8 cellular contexts compared by ENCODE assay signal in genomic region chr2:24075915-24076848, GRCh38. TPM values are rescaled to one million over a fixed set of nuclear protein-coding genes. Genes with fewer than 3 reads are reported as not detected.
DNase-seq lines count a peak whose midpoint lies in the region; ATAC-seq and TF ChIP-seq lines count a peak whose summit lies in the region.

Gene SF3B6, minus strand, starts transcription at chr2:24076326. Its CDS starts 97 bp downstream, at chr2:24076229.

- no peaks in the 10 kb centered on the region for H3K9me3 Mint-ChIP-seq in activated T-helper 17 cell treated with anti-CD3 and anti-CD28 coated beads, Interleukin-2, amount 50 U/mL, for 72 hours
- no peaks in the 10 kb centered on the region for H3K9me3 Mint-ChIP-seq in naive B cell
- no peaks in the 10 kb centered on the region for H3K9me3 Mint-ChIP-seq in stimulated activated memory B cell treated with anti-CD40 and anti-IgM and Interleukin-4, amounts not matched to agents 10 μg/mL and 1 μg/mL and 100 μg/mL, for 72 hours

- H3K4me3 ChIP-seq in LNCaP clone FGC (ENCODE audit: low read depth, low read length), result peak within 1 kb of the TSS; percentile 81

- TF ChIP-seq CTCF in LNCaP clone FGC (IDR thresholded peaks at IDR 0.05; ENCODE audit: control insufficient read depth, extremely low read depth, insufficient read depth) (no peak), RWPE1 (conservative IDR thresholded peaks at IDR 0.05; ENCODE audit: low read depth) (no peak)

- H3K4me1 Mint-ChIP-seq in activated T-helper 17 cell treated with anti-CD3 and anti-CD28 coated beads, Interleukin-2, amount 50 U/mL, for 72 hours, result peaks cover 28% of the 10 kb centered on the region
- peaks cover 20 to 43% (median 24%) of the 10 kb centered on the region in 3 donors for H3K4me1 Mint-ChIP-seq in naive B cell
- H3K4me1 Mint-ChIP-seq in stimulated activated memory B cell treated with anti-CD40 and anti-IgM and Interleukin-4, amounts not matched to agents 10 μg/mL and 1 μg/mL and 100 μg/mL, for 72 hours, result peaks cover 23% of the 10 kb centered on the region

- H3K36me3 Mint-ChIP-seq in activated T-helper 17 cell treated with anti-CD3 and anti-CD28 coated beads, Interleukin-2, amount 50 U/mL, for 72 hours (ENCODE audit: low read depth), result peaks cover 47% of the 10 kb centered on the region
- H3K36me3 Mint-ChIP-seq in naive B cell, result no peaks in the 10 kb centered on the region
- H3K36me3 Mint-ChIP-seq in stimulated activated memory B cell treated with anti-CD40 and anti-IgM and Interleukin-4, amounts not matched to agents 10 μg/mL and 1 μg/mL and 100 μg/mL, for 72 hours, result peaks cover 14% of the 10 kb centered on the region

- DNase-seq in Daoy (ENCODE audit: low read depth) (peak; percentile 99), GOT3 (lab: John Stamatoyannopoulos, UW) (peak; percentile 88), LNCaP clone FGC (ENCODE audit: low read depth) (peak; percentile 98), RWPE1 (ENCODE audit: low spot score) (peak; percentile 97), fibroblast of gingiva (ENCODE audit: low read depth) (peak; percentile 97), naive B cell (peak; percentile 99)

- CTCF ChIA-PET in RWPE1 (lab: Yijun Ruan, JAX), result interaction anchor here (0.6 to 1.6 kb wide), 3 partner anchors 97 to 150 kb away, joined by 3 to 5 read pairs (median 4); partner anchors contain the start of gene ATAD2B

- H3K27ac ChIP-seq in RWPE1, result peak within 1 kb of the TSS; percentile 90

- peak within 1 kb of the TSS; percentile 83 for H3K27ac Mint-ChIP-seq in activated T-helper 17 cell treated with anti-CD3 and anti-CD28 coated beads, Interleukin-2, amount 50 U/mL, for 72 hours
- peak within 1 kb of the TSS; percentile 96 to 99 (median 98) for H3K27ac Mint-ChIP-seq in naive B cell
- peak within 1 kb of the TSS; percentile 94 for H3K27ac Mint-ChIP-seq in stimulated activated memory B cell treated with anti-CD40 and anti-IgM and Interleukin-4, amounts not matched to agents 10 μg/mL and 1 μg/mL and 100 μg/mL, for 72 hours

- POLR2A ChIA-PET in RWPE1 (lab: Yijun Ruan, JAX; ENCODE audit: low non-redundant PET), result interaction anchor here (0.5 to 1.0 kb wide), 3 partner anchors 30 to 149 kb away, joined by 3 to 6 read pairs (median 3); partner anchors contain the start of gene ATAD2B

- ATAC-seq in activated T-helper 17 cell treated with anti-CD3 and anti-CD28 coated beads, Interleukin-2, amount 50 U/mL, for 72 hours (replicated peaks), result peak; percentile 92
- peak; percentile 80 to 81 for ATAC-seq in naive B cell (ENCODE audit: low read depth in 2 of 2)
- ATAC-seq in stimulated activated memory B cell treated with anti-CD40 and anti-IgM and Interleukin-4, amounts not matched to agents 10 μg/mL and 1 μg/mL and 100 μg/mL, for 72 hours, result peak; percentile 97

- H3K4me3 Mint-ChIP-seq in activated T-helper 17 cell treated with anti-CD3 and anti-CD28 coated beads, Interleukin-2, amount 50 U/mL, for 72 hours, result peak within 1 kb of the TSS; percentile 86
- H3K4me3 Mint-ChIP-seq in naive B cell, result peak within 1 kb of the TSS; percentile 96 to 99 (median 98)
- H3K4me3 Mint-ChIP-seq in stimulated activated memory B cell treated with anti-CD40 and anti-IgM and Interleukin-4, amounts not matched to agents 10 μg/mL and 1 μg/mL and 100 μg/mL, for 72 hours, result peak within 1 kb of the TSS; percentile 97

- H3K27me3 Mint-ChIP-seq in activated T-helper 17 cell treated with anti-CD3 and anti-CD28 coated beads, Interleukin-2, amount 50 U/mL, for 72 hours, result no peaks in the 10 kb centered on the region
- no peaks in the 10 kb centered on the region for H3K27me3 Mint-ChIP-seq in naive B cell
- H3K27me3 Mint-ChIP-seq in stimulated activated memory B cell treated with anti-CD40 and anti-IgM and Interleukin-4, amounts not matched to agents 10 μg/mL and 1 μg/mL and 100 μg/mL, for 72 hours, result no peaks in the 10 kb centered on the region

RNA-seq across cellular contexts. Expression of gene SF3B6, which starts in this region (rescaled TPM):
- total RNA-seq in Daoy (2014; rRNA removed; shearing (Covaris generic)), result 314 and 397 TPM in 2 replicates
- total RNA-seq in activated T-helper 17 cell treated with anti-CD3 and anti-CD28 coated beads, Interleukin-2, amount 50 U/mL, for 72 hours, result 100 to 1,000 TPM; 121 to 146 TPM
- 100 to 1,000 TPM; 148 to 229 (median 185) TPM for polyA plus RNA-seq in naive B cell (ENCODE audit: low read depth in 6 of 6)

Comparison
In these comparisons a context has a peak if more than half of its experiments do, and no peak if none do; other contexts are left out.
1. Peak in every context shown above with its lines: DNase-seq, ATAC-seq, H3K4me3 ChIP-seq and H3K27ac ChIP-seq.